23 cellular contexts compared by ENCODE assay signal in genomic region chr4:67927251-67927650, GRCh38. TPM values are rescaled to one million over a fixed set of nuclear protein-coding genes. Genes with fewer than 3 reads are reported as not detected.
"Had no signal": no experiment of that assay in that cellular context is flagged by ENCODE, and none has a peak within 500 bp of the region (broad histone marks: within the 10 kb centered on the region; RNA-seq: fewer than 3 reads in every experiment).

No MANE protein-coding gene starts in this region.

- H3K4me3 ChIP-seq: K562 had no signal

- H3K4me1 Mint-ChIP-seq: IgD-negative memory B cell had no signal

- H3K4me3 Mint-ChIP-seq: IgD-negative memory B cell had no signal

- ATAC-seq: K562 had no signal

- DNase-seq: Kasumi-1, MM.1S, NCI-H1092 treated with DMSO at 0.1 percent for 48 hours, NCI-H1436, NCI-H187, NCI-H2029, NCI-H2081 treated with DMSO at 0.1 percent for 48 hours, NCI-H2171, NCI-H226, NCI-H446, NCI-H510A, NCI-H524 treated with DMSO at 0.1 percent for 48 hours, NCI-H69, NCI-H774, Right ventricle myocardium superior, RPMI8226, SK-N-SH had no signal

- H3K9ac ChIP-seq: KMS-11, SK-N-SH had no signal

- H3K27ac Mint-ChIP-seq: IgD-negative memory B cell had no signal

- H3K9me3 ChIP-seq: SK-N-SH had no signal

- H3K4me2 ChIP-seq: KMS-11, SK-N-SH had no signal

- H3K27ac ChIP-seq: HL-60, KMS-11 had no signal

RNA-seq across cellular contexts. Expression of gene TMPRSS11A, which starts 36.0 kb away (rescaled TPM):
- total RNA-seq: K562, M059J, Right ventricle myocardium superior, SK-MEL-5 had no signal
- polyA plus RNA-seq: IgD-negative memory B cell, K562, SK-N-SH had no signal

RNA-seq across cellular contexts. Expression of gene TMPRSS11D, which starts 43.4 kb away (rescaled TPM):
- total RNA-seq: K562, M059J, Right ventricle myocardium superior, SK-MEL-5 had no signal
- polyA plus RNA-seq: IgD-negative memory B cell, K562 had no signal
